8 cellular contexts compared by ENCODE assay signal in the genomic region with DNA sequence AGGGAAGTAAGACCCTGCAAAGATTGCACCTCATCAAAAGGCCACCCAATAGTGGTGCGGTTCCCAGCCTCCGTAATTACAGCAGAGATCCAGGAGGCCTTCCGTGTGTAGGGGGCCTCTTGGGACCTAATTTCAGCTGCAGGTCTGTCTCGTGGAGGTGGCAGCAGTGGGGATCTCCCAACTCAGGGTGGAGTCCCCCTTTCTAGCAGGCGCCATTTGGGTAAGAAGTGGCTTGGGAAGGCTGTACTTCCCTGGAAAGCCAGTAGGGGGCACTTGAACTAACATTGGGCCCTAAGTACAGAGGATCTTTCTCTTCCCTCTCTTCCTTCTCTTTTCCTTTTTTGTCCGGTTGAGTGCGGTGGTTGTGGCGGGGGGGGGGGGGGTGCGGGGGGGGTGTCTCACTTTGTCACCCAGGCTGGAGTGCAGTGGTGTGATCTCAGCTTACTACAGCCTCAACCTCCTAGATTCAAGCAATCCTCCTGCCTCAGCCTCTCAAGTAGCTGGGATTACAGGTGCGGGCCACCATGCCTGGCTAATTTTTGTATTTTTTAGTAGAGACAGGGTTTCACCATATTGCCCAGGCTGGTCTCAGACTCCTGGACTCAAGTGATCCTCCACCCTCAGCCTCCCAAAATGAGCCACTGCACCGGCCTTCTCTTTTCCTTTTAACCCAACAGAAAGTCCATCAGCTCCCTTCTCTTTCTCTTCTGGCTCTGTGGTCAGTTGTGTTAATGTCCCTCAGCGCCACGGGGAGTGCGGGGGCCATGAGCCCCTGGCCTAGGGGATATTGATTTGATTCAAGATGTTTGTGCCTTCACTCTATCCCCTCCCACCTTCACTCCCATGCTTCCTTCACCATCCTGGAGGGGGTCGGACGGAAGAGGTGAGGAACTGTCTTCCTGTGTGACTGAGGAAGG. TPM values are rescaled to one million over a fixed set of nuclear protein-coding genes. Genes with fewer than 3 reads are reported as not detected.
DNase-seq lines count a peak whose midpoint lies in the region; ATAC-seq, FAIRE-seq and TF ChIP-seq lines count a peak whose summit lies in the region.

No MANE protein-coding gene starts in this region.

- peak overlapping the region; percentile 30 for H3K27ac ChIP-seq in OCI-LY3 (ENCODE audit: low read length)
- H3K27ac ChIP-seq in dorsolateral prefrontal cortex: peak overlapping the region in 4 of 59 donors; percentile 8 to 26 (median 15)

- H3K9me3 ChIP-seq in OCI-LY3 (ENCODE audit: insufficient read depth, low read length): no peaks in the 10 kb centered on the region

- H2AFZ ChIP-seq in OCI-LY3 (ENCODE audit: low read depth, low read length): no peak overlapping the region

- intact Hi-C loops in dorsolateral prefrontal cortex (cut with DNase I): loop anchor here (5.0 to 10.0 kb wide), 3 partner anchors 302 to 408 kb away; a partner anchor contains a TSS

- H3K9ac ChIP-seq in OCI-LY3 (ENCODE audit: low read length): no peak overlapping the region

- H4K20me1 ChIP-seq in OCI-LY3 (ENCODE audit: insufficient read depth, low read length): no peaks in the 10 kb centered on the region

- TF ChIP-seq POLR2A in H54 (IDR thresholded peaks at IDR 0.05; ENCODE audit: low read depth, low read length): no peak

- H3K4me2 ChIP-seq in OCI-LY3 (ENCODE audit: low read length): 0 out of 2 replicates have a peak overlapping the region, but pooled peaks have one; percentile 9

- ATAC-seq in GM18861 (IDR thresholded peaks at IDR 0.05; ENCODE audit: unreplicated experiment): no peak

- peak; percentile 57 for TF ChIP-seq CTCF in OCI-LY3 (IDR thresholded peaks at IDR 0.05; ENCODE audit: low read depth, low read length)
- TF ChIP-seq CTCF in dorsolateral prefrontal cortex (IDR thresholded peaks at IDR 0.05 in 54 of 56, conservative IDR thresholded peaks at IDR 0.05 in 2 of 56; ENCODE audit: low read depth in 1 of 56, partially characterized antibody in 56 of 56): peak in 50 of 56 donors; percentile 13 to 57 (median 38)

- H3K36me3 ChIP-seq in OCI-LY3 (replicated peaks; ENCODE audit: low read depth, low read length): peaks cover 63% of the 10 kb centered on the region

- H3K4me3 ChIP-seq in OCI-LY3 (ENCODE audit: low read length): no peak overlapping the region
- no peak overlapping the region for H3K4me3 ChIP-seq in dorsolateral prefrontal cortex

- DNase-seq in activated T-cell treated with anti-CD3 and anti-CD28 coated beads for 48 hours (ENCODE audit: low read depth) (peak; percentile 25), activated T-cell treated with anti-CD3 and anti-CD28 coated beads for 4 hours (no peak), dorsolateral prefrontal cortex (peak in 4 of 10 donors; percentile 7 to 17 (median 10)), NCI-H226 (no peak), H54 (ENCODE audit: insufficient read length, low spot score) (no peak)
- peak; percentile 59 for DNase-seq in stimulated activated CD4-positive, alpha-beta T cell treated with anti-CD3 and anti-CD28 coated beads, Interleukin-15, amount 100 ng/mL, for 24 hours

- H3K27me3 ChIP-seq in OCI-LY3 (ENCODE audit: low read depth, low read length): no peaks in the 10 kb centered on the region
- H3K27me3 ChIP-seq in dorsolateral prefrontal cortex: no peaks in the 10 kb centered on the region

- no peak for FAIRE-seq in H54 (lab: Jason Lieb, UNC)

- no peaks in the 10 kb centered on the region for H3K79me2 ChIP-seq in OCI-LY3 (ENCODE audit: low read length)

- peaks cover 4% of the 10 kb centered on the region for H3K4me1 ChIP-seq in OCI-LY3 (ENCODE audit: low read length)

RNA-seq across cellular contexts. Expression of a gene that starts 32.0 kb away (rescaled TPM):
- total RNA-seq in dorsolateral prefrontal cortex: 10 to 100 TPM in 27 of 120 experiments, 1 to 10 TPM in 93; 4.9 to 17.9 (median 8.5) TPM

RNA-seq across cellular contexts. Expression of a gene that starts 32.0 kb away (rescaled TPM):
- 10 to 100 TPM; 12.2 to 33.9 (median 21.9) TPM for total RNA-seq in dorsolateral prefrontal cortex

Comparison
In these comparisons a context has a peak if more than half of its experiments do, and no peak if none do; other contexts are left out.
1. DNase-seq: peak in activated T-cell treated with anti-CD3 and anti-CD28 coated beads for 48 hours (single experiment) and stimulated activated CD4-positive, alpha-beta T cell treated with anti-CD3 and anti-CD28 coated beads, Interleukin-15, amount 100 ng/mL, for 24 hours (single experiment); none in activated T-cell treated with anti-CD3 and anti-CD28 coated beads for 4 hours (single experiment), NCI-H226 (single experiment) and H54 (single experiment).